ENCODE assay signal across 12 cellular contexts in genomic region chr5:115888027-115888426, GRCh38. TPM values are rescaled to one million over a fixed set of nuclear protein-coding genes. Genes with fewer than 3 reads are reported as not detected.
A peak's percentile ranks its signal among the peaks of the same experiment; 100 is the strongest.
DNase-seq lines count a peak whose midpoint lies in the region; ATAC-seq, FAIRE-seq and TF ChIP-seq lines count a peak whose summit lies in the region.
"Had no signal": no experiment of that assay in that cellular context is flagged by ENCODE, and none has a peak within 500 bp of the region (broad histone marks: within the 10 kb centered on the region; RNA-seq: fewer than 3 reads in every experiment).

No MANE protein-coding gene starts in this region.

- intact Hi-C loops in activated CD4-positive, alpha-beta T cell treated with anti-CD3 and anti-CD28 coated beads for 36 hours (cut with DNase I, micrococcal nuclease), result no loop called here
- intact Hi-C loops in sciatic nerve (cut with DNase I), result no loop called here

- peak; percentile 42 for TF ChIP-seq CTCF in D721Med (IDR thresholded peaks at IDR 0.05; ENCODE audit: insufficient read depth, missing control alignments)
- no peak for TF ChIP-seq CTCF in astrocyte of the spinal cord (IDR thresholded peaks at IDR 0.05; ENCODE audit: low read depth, low read length)

- no peak overlapping the region for H3K27ac Mint-ChIP-seq in activated CD4-positive, alpha-beta T cell treated with anti-CD3 and anti-CD28 coated beads for 36 hours
- H3K27ac Mint-ChIP-seq: activated naive CD8-positive, alpha-beta T cell; stimulated activated effector memory CD8-positive, alpha-beta T cell treated with anti-CD3 and anti-CD28 coated beads, Interleukin-12 subunit alpha, Interleukin-12 subunit beta, amount 100 ng/mL, for 72 hours had no signal

- H3K4me3 Mint-ChIP-seq in activated CD4-positive, alpha-beta T cell treated with anti-CD3 and anti-CD28 coated beads for 36 hours, result no peak overlapping the region
- H3K4me3 Mint-ChIP-seq: activated naive CD8-positive, alpha-beta T cell; stimulated activated effector memory CD8-positive, alpha-beta T cell treated with anti-CD3 and anti-CD28 coated beads, Interleukin-12 subunit alpha, Interleukin-12 subunit beta, amount 100 ng/mL, for 72 hours had no signal

- ATAC-seq in activated CD4-positive, alpha-beta T cell treated with anti-CD3 and anti-CD28 coated beads for 36 hours, result no peak
- no peak for ATAC-seq in HG02763 (IDR thresholded peaks at IDR 0.05; ENCODE audit: unreplicated experiment)
- no peak for ATAC-seq in sciatic nerve
- ATAC-seq: stimulated activated effector memory CD8-positive, alpha-beta T cell treated with anti-CD3 and anti-CD28 coated beads, Interleukin-12 subunit alpha, Interleukin-12 subunit beta, amount 100 ng/mL, for 72 hours had no signal

- H3K27me3 Mint-ChIP-seq in activated CD4-positive, alpha-beta T cell treated with anti-CD3 and anti-CD28 coated beads for 36 hours, result no peaks in the 10 kb centered on the region
- H3K27me3 Mint-ChIP-seq: activated naive CD8-positive, alpha-beta T cell had no signal

- DNase-seq in D721Med (ENCODE audit: insufficient read length, low spot score), result no peak
- peak; percentile 28 for DNase-seq in M059J (ENCODE audit: low read depth)
- DNase-seq in astrocyte of the spinal cord (ENCODE audit: low read depth, low spot score), result peak; percentile 30
- DNase-seq in lung microvascular endothelial cell (ENCODE audit: low read depth in 2 of 2), result peak; percentile 16 to 32
- DNase-seq in NK-92 treated with Interleukin-12 subunit alpha and Interleukin-12 subunit beta, amount 100 ng/mL, for 24 hours (lab: John Stamatoyannopoulos, UW), result no peak
- DNase-seq in activated CD4-positive, alpha-beta T cell treated with anti-CD3 and anti-CD28 coated beads for 36 hours, result no peak
- no peak for DNase-seq in sciatic nerve (ENCODE audit: low spot score)
- DNase-seq: activated CD4-positive, CD25-positive, alpha-beta regulatory T cell treated with anti-CD3 and anti-CD28 coated beads, Interleukin-2, amount 50 U/mL, for 72 hours; retina had no signal

- no peaks in the 10 kb centered on the region for H3K4me1 Mint-ChIP-seq in activated CD4-positive, alpha-beta T cell treated with anti-CD3 and anti-CD28 coated beads for 36 hours
- H3K4me1 Mint-ChIP-seq: stimulated activated effector memory CD8-positive, alpha-beta T cell treated with anti-CD3 and anti-CD28 coated beads, Interleukin-12 subunit alpha, Interleukin-12 subunit beta, amount 100 ng/mL, for 72 hours had no signal

- no peak overlapping the region for H3K4me3 ChIP-seq in astrocyte of the spinal cord (ENCODE audit: low read depth, low read length)

- CTCF ChIA-PET in activated CD4-positive, alpha-beta T cell treated with anti-CD3 and anti-CD28 coated beads for 36 hours (lab: Charles Lee), result no interaction called here

- H3K36me3 Mint-ChIP-seq in activated CD4-positive, alpha-beta T cell treated with anti-CD3 and anti-CD28 coated beads for 36 hours (ENCODE audit: low read depth), result peaks cover 7% of the 10 kb centered on the region

- FAIRE-seq in D721Med (lab: Jason Lieb, UNC), result no peak

- in situ Hi-C loops in astrocyte of the spinal cord (cut with HindIII; ENCODE audit: low sequenced_read_pairs), result no loop called here

- H3K9me3 Mint-ChIP-seq in activated CD4-positive, alpha-beta T cell treated with anti-CD3 and anti-CD28 coated beads for 36 hours (ENCODE audit: low read depth), result no peaks in the 10 kb centered on the region
- H3K9me3 Mint-ChIP-seq: stimulated activated effector memory CD8-positive, alpha-beta T cell treated with anti-CD3 and anti-CD28 coated beads, Interleukin-12 subunit alpha, Interleukin-12 subunit beta, amount 100 ng/mL, for 72 hours had no signal

- POLR2A ChIA-PET in activated CD4-positive, alpha-beta T cell treated with anti-CD3 and anti-CD28 coated beads for 36 hours (lab: Charles Lee), result no interaction called here

RNA-seq across cellular contexts. Expression of gene AP3S1, which starts 46.3 kb away (rescaled TPM):
- 124 and 161 TPM in 2 replicates for total RNA-seq in M059J (2014; rRNA removed; shearing (Covaris generic))
- total RNA-seq in lung microvascular endothelial cell (57.7 and 63.2 TPM in 2 replicates), sciatic nerve (106 TPM)
- 10 to 100 TPM; 84.5 to 91.6 TPM for total RNA-seq in activated CD4-positive, alpha-beta T cell treated with anti-CD3 and anti-CD28 coated beads for 36 hours

RNA-seq across cellular contexts. Expression of gene ATG12, which starts 46.7 kb away (rescaled TPM):
- total RNA-seq in M059J (2014; rRNA removed; shearing (Covaris generic)), result 58.8 and 72.3 TPM in 2 replicates
- total RNA-seq in lung microvascular endothelial cell, result 17.9 and 18.8 TPM in 2 replicates
- 10 to 100 TPM; 44.8 to 45.0 TPM for total RNA-seq in activated CD4-positive, alpha-beta T cell treated with anti-CD3 and anti-CD28 coated beads for 36 hours
- total RNA-seq in sciatic nerve, result 44.6 TPM

Comparison
In these comparisons a context has a peak if more than half of its experiments do, and no peak if none do; other contexts are left out.
1. DNase-seq: peak in M059J (single experiment), astrocyte of the spinal cord (single experiment) and lung microvascular endothelial cell (2 of 2); none in D721Med (single experiment), NK-92 treated with Interleukin-12 subunit alpha and Interleukin-12 subunit beta, amount 100 ng/mL, for 24 hours (single experiment), activated CD4-positive, alpha-beta T cell treated with anti-CD3 and anti-CD28 coated beads for 36 hours (single experiment) and sciatic nerve (single experiment).